Comparison of ENCODE assay signal across 8 cellular contexts in genomic region chr10:119028445-119028899, GRCh38. TPM values are rescaled to one million over a fixed set of nuclear protein-coding genes. Genes with fewer than 3 reads are reported as not detected.
DNase-seq lines count a peak whose midpoint lies in the region; ATAC-seq and TF ChIP-seq lines count a peak whose summit lies in the region.
"Not testable (repeated sequence)": the region's sequence is repeated elsewhere in the genome, so short reads cannot be mapped to it uniquely, and the experiment has no call there.

No MANE protein-coding gene starts in this region.

- peaks cover 37% of the 10 kb centered on the region for H3K4me1 Mint-ChIP-seq in Calu3 (ENCODE audit: low read depth, unreplicated experiment)
- H3K4me1 Mint-ChIP-seq in activated T-helper 1 cell treated with anti-CD3 and anti-CD28 coated beads, Interleukin-12 subunit alpha, Interleukin-12 subunit beta, Interleukin-2, Interleukin-4 antibody, amounts not matched to agents 30 ng/mL and 10 ng/mL and 1 ng/mL, durations not matched to agents 14 hours and 24 hours and 36 hours (ENCODE audit: low read depth), result peaks cover 19% of the 10 kb centered on the region

- H3K27me3 ChIP-seq in Peyer's patch; right atrium auricular region; muscle layer of colon (ENCODE audit: control insufficient read depth in 1 of 2, insufficient read depth in 2 of 2, low read length in 2 of 2); gastrocnemius medialis; upper lobe of left lung: not testable (repeated sequence)

- not testable (repeated sequence) for TF ChIP-seq POLR2A in Peyer's patch (IDR thresholded peaks at IDR 0.05); gastrocnemius medialis (IDR thresholded peaks at IDR 0.05); upper lobe of left lung (IDR thresholded peaks at IDR 0.05)

- not testable (repeated sequence) for TF ChIP-seq EP300 in upper lobe of left lung (IDR thresholded peaks at IDR 0.05)

- DNase-seq in Calu3; Peyer's patch; activated T-helper 1 cell treated with anti-CD3 and anti-CD28 coated beads, Interleukin-12 subunit alpha, Interleukin-12 subunit beta, Interleukin-2, Interleukin-4 antibody, amounts not matched to agents 30 ng/mL and 10 ng/mL and 1 ng/mL, durations not matched to agents 14 hours and 24 hours and 36 hours (ENCODE audit: low spot score); choroid plexus epithelial cell (ENCODE audit: low read depth); right atrium auricular region (ENCODE audit: low spot score); gastrocnemius medialis; upper lobe of left lung: not testable (repeated sequence)

- not testable (repeated sequence) for H3K9ac ChIP-seq in muscle layer of colon (ENCODE audit: low read length)

- 65 to 69% methylated on average over 7 to 10 of the region's 10 CpGs for WGBS in upper lobe of left lung, 2 donors

- H3K27ac ChIP-seq in Peyer's patch (peak overlapping the region in 1 of 4 donors; percentile 6), right atrium auricular region (peak overlapping the region; percentile 76 to 79), muscle layer of colon (ENCODE audit: low read depth, low read length) (peak overlapping the region; percentile 61), gastrocnemius medialis (peak overlapping the region; percentile 76 to 92 (median 80)), upper lobe of left lung (peak overlapping the region in 1 of 4 donors; percentile 50)

- intact Hi-C loops in Calu3 (cut with micrococcal nuclease; ENCODE audit: unreplicated experiment) (loop anchor here (10.0 kb wide), 2 partner anchors 114 to 194 kb away; no protein-coding TSS in a partner anchor), gastrocnemius medialis (cut with DNase I; ENCODE audit: low total_unique reads) (loop anchor here (2.0 to 10.0 kb wide), 4 partner anchors 52 to 1654 kb away; partner anchors contain the start of genes BAG3, EIF3A, PDZD8 and SFXN4)
- intact Hi-C loops in activated T-helper 1 cell treated with anti-CD3 and anti-CD28 coated beads, Interleukin-12 subunit alpha, Interleukin-12 subunit beta, Interleukin-2, Interleukin-4 antibody, amounts not matched to agents 30 ng/mL and 10 ng/mL and 1 ng/mL, durations not matched to agents 14 hours and 24 hours and 36 hours (cut with micrococcal nuclease), result not testable (repeated sequence)

- ATAC-seq in gastrocnemius medialis; upper lobe of left lung (ENCODE audit: low FRiP score in 2 of 2): not testable (repeated sequence)

- not testable (repeated sequence) for TF ChIP-seq CTCF in Calu3 (IDR thresholded peaks at IDR 0.05; ENCODE audit: unreplicated experiment); Peyer's patch (IDR thresholded peaks at IDR 0.05); choroid plexus epithelial cell (conservative IDR thresholded peaks at IDR 0.05; ENCODE audit: low read depth, low read length); right atrium auricular region (IDR thresholded peaks at IDR 0.05); gastrocnemius medialis (IDR thresholded peaks at IDR 0.05 in 4 of 5, conservative IDR thresholded peaks at IDR 0.05 in 1 of 5); upper lobe of left lung (IDR thresholded peaks at IDR 0.05)

- CTCF ChIA-PET in Calu3 (lab: Charles Lee), result interaction anchor here (0.8 kb wide), 1 partner anchor 60 kb away, joined by 3 read pairs; no protein-coding TSS in a partner anchor

- not testable (repeated sequence) for H3K9me3 Mint-ChIP-seq in Calu3 (ENCODE audit: low read depth, unreplicated experiment); activated T-helper 1 cell treated with anti-CD3 and anti-CD28 coated beads, Interleukin-12 subunit alpha, Interleukin-12 subunit beta, Interleukin-2, Interleukin-4 antibody, amounts not matched to agents 30 ng/mL and 10 ng/mL and 1 ng/mL, durations not matched to agents 14 hours and 24 hours and 36 hours

- BruUV-seq in Calu3 (replicated peaks; lab: Mats Ljungman, UMichigan), result not testable (repeated sequence)

- H3K27me3 Mint-ChIP-seq in Calu3 (ENCODE audit: unreplicated experiment); activated T-helper 1 cell treated with anti-CD3 and anti-CD28 coated beads, Interleukin-12 subunit alpha, Interleukin-12 subunit beta, Interleukin-2, Interleukin-4 antibody, amounts not matched to agents 30 ng/mL and 10 ng/mL and 1 ng/mL, durations not matched to agents 14 hours and 24 hours and 36 hours (ENCODE audit: insufficient read depth): not testable (repeated sequence)

- peaks cover 3 to 20% (median 9%) of the 10 kb centered on the region in 4 donors for H3K4me1 ChIP-seq in Peyer's patch
- peaks cover 0 to 51% of the 10 kb centered on the region in 2 donors for H3K4me1 ChIP-seq in right atrium auricular region
- H3K4me1 ChIP-seq in muscle layer of colon (ENCODE audit: insufficient read depth, low read length), result peaks cover 33% of the 10 kb centered on the region
- peaks cover 34 to 39% of the 10 kb centered on the region in 2 donors for H3K4me1 ChIP-seq in gastrocnemius medialis
- H3K4me1 ChIP-seq in upper lobe of left lung, result peaks cover 14 to 37% (median 24%) of the 10 kb centered on the region in 4 donors

- peaks cover 32% of the 10 kb centered on the region for H3K36me3 Mint-ChIP-seq in Calu3 (ENCODE audit: insufficient read depth, unreplicated experiment)
- peaks cover 13% of the 10 kb centered on the region for H3K36me3 Mint-ChIP-seq in activated T-helper 1 cell treated with anti-CD3 and anti-CD28 coated beads, Interleukin-12 subunit alpha, Interleukin-12 subunit beta, Interleukin-2, Interleukin-4 antibody, amounts not matched to agents 30 ng/mL and 10 ng/mL and 1 ng/mL, durations not matched to agents 14 hours and 24 hours and 36 hours (ENCODE audit: low read depth)

- peak overlapping the region; percentile 43 for H3K27ac Mint-ChIP-seq in Calu3 (ENCODE audit: unreplicated experiment)
- not testable (repeated sequence) for H3K27ac Mint-ChIP-seq in activated T-helper 1 cell treated with anti-CD3 and anti-CD28 coated beads, Interleukin-12 subunit alpha, Interleukin-12 subunit beta, Interleukin-2, Interleukin-4 antibody, amounts not matched to agents 30 ng/mL and 10 ng/mL and 1 ng/mL, durations not matched to agents 14 hours and 24 hours and 36 hours

- in situ Hi-C loops in gastrocnemius medialis (cut with MboI; ENCODE audit: low sequenced_read_pairs in 4 of 4), result not testable (repeated sequence)

- peak overlapping the region in 3 of 4 donors; percentile 65 to 73 (median 66) for H3K4me3 ChIP-seq in Peyer's patch
- H3K4me3 ChIP-seq in choroid plexus epithelial cell (ENCODE audit: low read depth, low read length), result peak overlapping the region; percentile 57
- peak overlapping the region in 1 of 2 donors; percentile 61 for H3K4me3 ChIP-seq in right atrium auricular region
- peak overlapping the region; percentile 39 to 56 for H3K4me3 ChIP-seq in muscle layer of colon (ENCODE audit: low read depth in 1 of 2, low read length in 2 of 2)
- peak overlapping the region; percentile 56 to 63 (median 58) for H3K4me3 ChIP-seq in gastrocnemius medialis
- peak overlapping the region in 3 of 4 donors; percentile 61 to 69 (median 69) for H3K4me3 ChIP-seq in upper lobe of left lung

- H3K4me3 Mint-ChIP-seq in Calu3 (ENCODE audit: low read depth, unreplicated experiment), result peak overlapping the region; percentile 48
- peak overlapping the region; percentile 76 for H3K4me3 Mint-ChIP-seq in activated T-helper 1 cell treated with anti-CD3 and anti-CD28 coated beads, Interleukin-12 subunit alpha, Interleukin-12 subunit beta, Interleukin-2, Interleukin-4 antibody, amounts not matched to agents 30 ng/mL and 10 ng/mL and 1 ng/mL, durations not matched to agents 14 hours and 24 hours and 36 hours

- not testable (repeated sequence) for H3K9me3 ChIP-seq in Peyer's patch; right atrium auricular region; muscle layer of colon (ENCODE audit: low read length); gastrocnemius medialis; upper lobe of left lung

- H3K36me3 ChIP-seq in Peyer's patch; right atrium auricular region; muscle layer of colon (ENCODE audit: insufficient read depth, low read length); gastrocnemius medialis: not testable (repeated sequence)
- H3K36me3 ChIP-seq in upper lobe of left lung, result peaks cover 0 to 11% (median 4%) of the 10 kb centered on the region in 4 donors

RNA-seq across cellular contexts. Expression of gene NANOS1, which starts 1.0 kb away (rescaled TPM):
- 4.6 and 6.8 TPM in 2 replicates for total RNA-seq in Calu3 (2022)
- 1 to 10 TPM in 1 of 4 donors, under 1 TPM in 1, not detected in 2; 0.13 to 9.9 TPM for total RNA-seq in Peyer's patch
- total RNA-seq in activated T-helper 1 cell treated with anti-CD3 and anti-CD28 coated beads, Interleukin-12 subunit alpha, Interleukin-12 subunit beta, Interleukin-2, Interleukin-4 antibody, amounts not matched to agents 30 ng/mL and 10 ng/mL and 1 ng/mL, durations not matched to agents 14 hours and 24 hours and 36 hours, result 0.73 and 1.0 TPM in 2 replicates
- 1 to 10 TPM; 5.2 to 7.8 TPM for total RNA-seq in right atrium auricular region
- total RNA-seq in gastrocnemius medialis, result 10 to 100 TPM; 10.5 to 25.2 (median 17.4) TPM
- 1 to 10 TPM in 3 of 6 donors, under 1 TPM in 1, not detected in 2; 0.69 to 3.0 (median 1.9) TPM for total RNA-seq in upper lobe of left lung

RNA-seq across cellular contexts. Expression of gene EIF3A, which starts 52.1 kb away (rescaled TPM):
- total RNA-seq in Calu3 (2022) (95.3 and 104 TPM in 2 replicates), Peyer's patch (100 to 1,000 TPM in 1 of 4 donors, 10 to 100 TPM in 3; 69.5 to 266 (median 89.5) TPM), right atrium auricular region (10 to 100 TPM; 69.8 to 76.9 TPM), gastrocnemius medialis (100 to 1,000 TPM; 136 to 240 (median 191) TPM), upper lobe of left lung (100 to 1,000 TPM in 4 of 6 donors, 10 to 100 TPM in 2; 90.2 to 138 (median 107) TPM)
- total RNA-seq in activated T-helper 1 cell treated with anti-CD3 and anti-CD28 coated beads, Interleukin-12 subunit alpha, Interleukin-12 subunit beta, Interleukin-2, Interleukin-4 antibody, amounts not matched to agents 30 ng/mL and 10 ng/mL and 1 ng/mL, durations not matched to agents 14 hours and 24 hours and 36 hours, result 181 and 183 TPM in 2 replicates
